In genomic region chr14:50714452-50715073, GRCh38 we compare ENCODE assay signal across 9 cellular contexts. TPM values are rescaled to one million over a fixed set of nuclear protein-coding genes. Genes with fewer than 3 reads are reported as not detected.
DNase-seq lines count a peak whose midpoint lies in the region; ATAC-seq and TF ChIP-seq lines count a peak whose summit lies in the region.
"Had no signal": no experiment of that assay in that cellular context is flagged by ENCODE, and none has a peak within 500 bp of the region (broad histone marks: within the 10 kb centered on the region; RNA-seq: fewer than 3 reads in every experiment).

No MANE protein-coding gene starts in this region.

- H3K36me3 Mint-ChIP-seq in CD4-positive, alpha-beta memory T cell = no peaks in the 10 kb centered on the region
- no peaks in the 10 kb centered on the region for H3K36me3 Mint-ChIP-seq in naive thymus-derived CD4-positive, alpha-beta T cell
- no peaks in the 10 kb centered on the region for H3K36me3 Mint-ChIP-seq in glutamatergic neuron (ENCODE audit: unreplicated experiment)
- H3K36me3 Mint-ChIP-seq: naive thymus-derived CD8-positive, alpha-beta T cell had no signal

- ATAC-seq in GM18505 (IDR thresholded peaks at IDR 0.05; ENCODE audit: unreplicated experiment) (peak; percentile 56), HG03520 (IDR thresholded peaks at IDR 0.05; ENCODE audit: unreplicated experiment) (no peak)
- ATAC-seq in naive thymus-derived CD4-positive, alpha-beta T cell = peak; percentile 73
- ATAC-seq: naive thymus-derived CD8-positive, alpha-beta T cell had no signal

- intact Hi-C loops in CD4-positive, alpha-beta memory T cell (cut with micrococcal nuclease) = no loop called here
- intact Hi-C loops in naive thymus-derived CD4-positive, alpha-beta T cell (cut with micrococcal nuclease) = loop anchor here (1.0 to 5.0 kb wide), 5 partner anchors 46 to 171 kb away; partner anchors contain the start of gene SAV1 (in 1 of the 2)

- peak in 3 of 5 donors; percentile 4 to 14 (median 12) for DNase-seq in CD4-positive, alpha-beta memory T cell
- DNase-seq in NCI-H446 treated with DMSO at 0.1 percent for 48 hours (lab: John Stamatoyannopoulos, UW) (peak; percentile 33), choroid plexus epithelial cell (ENCODE audit: low read depth) (peak; percentile 76), cerebellum (ENCODE audit: low spot score) (no peak), glutamatergic neuron (no peak)
- DNase-seq in naive thymus-derived CD4-positive, alpha-beta T cell = peak in 3 of 9 donors; percentile 12 to 23 (median 20)

- TF ChIP-seq POLR2A in GM18505 (IDR thresholded peaks at IDR 0.05; ENCODE audit: borderline replicate concordance, extremely low read depth, insufficient read depth, insufficient read length) = no peak

- no peaks in the 10 kb centered on the region for H3K4me1 ChIP-seq in CD4-positive, alpha-beta memory T cell (ENCODE audit: insufficient read depth, low read length)
- H3K4me1 ChIP-seq in naive thymus-derived CD4-positive, alpha-beta T cell (ENCODE audit: control insufficient read depth in 2 of 2, insufficient read depth in 2 of 2, low read length in 2 of 2) = no peaks in the 10 kb centered on the region

- no peaks in the 10 kb centered on the region for H3K9me3 Mint-ChIP-seq in CD4-positive, alpha-beta memory T cell
- H3K9me3 Mint-ChIP-seq in naive thymus-derived CD4-positive, alpha-beta T cell = no peaks in the 10 kb centered on the region
- H3K9me3 Mint-ChIP-seq in glutamatergic neuron (ENCODE audit: unreplicated experiment) = no peaks in the 10 kb centered on the region
- H3K9me3 Mint-ChIP-seq: naive thymus-derived CD8-positive, alpha-beta T cell had no signal

- H3K4me1 Mint-ChIP-seq in CD4-positive, alpha-beta memory T cell = peaks cover 0 to 2% (median 0%) of the 10 kb centered on the region in 4 donors
- H3K4me1 Mint-ChIP-seq in naive thymus-derived CD4-positive, alpha-beta T cell = no peaks in the 10 kb centered on the region
- H3K4me1 Mint-ChIP-seq in glutamatergic neuron (ENCODE audit: low read depth, unreplicated experiment) = peaks cover 5% of the 10 kb centered on the region
- H3K4me1 Mint-ChIP-seq: naive thymus-derived CD8-positive, alpha-beta T cell had no signal

- H3K36me3 ChIP-seq in CD4-positive, alpha-beta memory T cell (ENCODE audit: insufficient read depth, low read length) = no peaks in the 10 kb centered on the region
- H3K36me3 ChIP-seq in naive thymus-derived CD4-positive, alpha-beta T cell (ENCODE audit: control insufficient read depth in 2 of 3, insufficient read depth in 3 of 3, low read length in 3 of 3) = no peaks in the 10 kb centered on the region

- POLR2A ChIA-PET in CD4-positive, alpha-beta memory T cell (lab: Charles Lee; ENCODE audit: partially characterized antibody) = interaction anchor here (1.1 kb wide), 1 partner anchor 12 kb away, joined by 3 read pairs; no protein-coding TSS in a partner anchor
- POLR2A ChIA-PET in naive thymus-derived CD4-positive, alpha-beta T cell (lab: Charles Lee) = no interaction called here

- no peak overlapping the region for H3K27ac ChIP-seq in CD4-positive, alpha-beta memory T cell (ENCODE audit: low read depth, low read length)
- H3K27ac ChIP-seq in naive thymus-derived CD4-positive, alpha-beta T cell (ENCODE audit: low read depth, low read length) = no peak overlapping the region

- H3K4me3 ChIP-seq in CD4-positive, alpha-beta memory T cell (ENCODE audit: low read length in 2 of 2) = no peak overlapping the region
- H3K4me3 ChIP-seq in choroid plexus epithelial cell (ENCODE audit: low read depth, low read length) = no peak overlapping the region
- no peak overlapping the region for H3K4me3 ChIP-seq in naive thymus-derived CD4-positive, alpha-beta T cell (ENCODE audit: low read length)

- H3K27me3 ChIP-seq in CD4-positive, alpha-beta memory T cell (ENCODE audit: insufficient read depth, low read length) = no peaks in the 10 kb centered on the region
- H3K27me3 ChIP-seq in naive thymus-derived CD4-positive, alpha-beta T cell (ENCODE audit: control insufficient read depth in 2 of 2, insufficient read depth in 2 of 2, low read length in 2 of 2) = no peaks in the 10 kb centered on the region

- H3K9me3 ChIP-seq in CD4-positive, alpha-beta memory T cell (ENCODE audit: control insufficient read depth in 1 of 2, low read length in 2 of 2) = no peaks in the 10 kb centered on the region
- H3K9me3 ChIP-seq in naive thymus-derived CD4-positive, alpha-beta T cell (ENCODE audit: control insufficient read depth in 2 of 3, low read length in 3 of 3) = no peaks in the 10 kb centered on the region

- H3K27ac Mint-ChIP-seq in CD4-positive, alpha-beta memory T cell = no peak overlapping the region
- no peak overlapping the region for H3K27ac Mint-ChIP-seq in naive thymus-derived CD4-positive, alpha-beta T cell
- H3K27ac Mint-ChIP-seq in glutamatergic neuron (ENCODE audit: unreplicated experiment) = no peak overlapping the region
- H3K27ac Mint-ChIP-seq: naive thymus-derived CD8-positive, alpha-beta T cell had no signal

- H3K27me3 Mint-ChIP-seq in CD4-positive, alpha-beta memory T cell = peaks cover 0 to 1% of the 10 kb centered on the region in 2 donors
- peaks cover 0 to 6% (median 4%) of the 10 kb centered on the region in 5 donors for H3K27me3 Mint-ChIP-seq in naive thymus-derived CD4-positive, alpha-beta T cell
- H3K27me3 Mint-ChIP-seq in glutamatergic neuron (ENCODE audit: unreplicated experiment) = no peaks in the 10 kb centered on the region

- CTCF ChIA-PET in CD4-positive, alpha-beta memory T cell (lab: Charles Lee; ENCODE audit: partially characterized antibody) = interaction anchor here (0.6 to 3.3 kb wide), 23 partner anchors 9 to 393 kb away, joined by 3 to 16 read pairs (median 4); no protein-coding TSS in a partner anchor
- CTCF ChIA-PET in naive thymus-derived CD4-positive, alpha-beta T cell (lab: Charles Lee) = interaction anchor here (0.6 to 1.4 kb wide), 6 partner anchors 9 to 372 kb away, joined by 3 to 6 read pairs (median 3); no protein-coding TSS in a partner anchor

- no peak overlapping the region for H3K4me3 Mint-ChIP-seq in CD4-positive, alpha-beta memory T cell
- no peak overlapping the region for H3K4me3 Mint-ChIP-seq in naive thymus-derived CD4-positive, alpha-beta T cell
- no peak overlapping the region for H3K4me3 Mint-ChIP-seq in glutamatergic neuron (ENCODE audit: unreplicated experiment)
- H3K4me3 Mint-ChIP-seq: naive thymus-derived CD8-positive, alpha-beta T cell had no signal

- TF ChIP-seq CTCF in choroid plexus epithelial cell (conservative IDR thresholded peaks at IDR 0.05; ENCODE audit: low read depth, low read length) = peak; percentile 80
- TF ChIP-seq CTCF in glutamatergic neuron (IDR thresholded peaks at IDR 0.05; ENCODE audit: partially characterized antibody, unreplicated experiment) = no peak

RNA-seq across cellular contexts. Expression of gene SAV1, which starts 46.5 kb away (rescaled TPM):
- total RNA-seq in CD4-positive, alpha-beta memory T cell = 10 to 100 TPM; 13.9 to 14.5 TPM
- 10 to 100 TPM; 13.3 to 14.1 TPM for polyA plus RNA-seq in CD4-positive, alpha-beta memory T cell
- 1 to 10 TPM; 7.2 to 9.4 (median 8.7) TPM for total RNA-seq in naive thymus-derived CD4-positive, alpha-beta T cell
- polyA plus RNA-seq in naive thymus-derived CD4-positive, alpha-beta T cell = 1 to 10 TPM; 7.4 to 8.9 TPM
- total RNA-seq in cerebellum (17.2 TPM), glutamatergic neuron (ENCODE audit: unreplicated experiment) (11.6 TPM)

Comparison
In these comparisons a context has a peak if more than half of its experiments do, and no peak if none do; other contexts are left out.
1. DNase-seq: peak in CD4-positive, alpha-beta memory T cell (3 of 5), NCI-H446 treated with DMSO at 0.1 percent for 48 hours (single experiment) and choroid plexus epithelial cell (single experiment); none in cerebellum (single experiment) and glutamatergic neuron (single experiment).